Comparison of ENCODE assay signal across 8 cellular contexts in the genomic region with DNA sequence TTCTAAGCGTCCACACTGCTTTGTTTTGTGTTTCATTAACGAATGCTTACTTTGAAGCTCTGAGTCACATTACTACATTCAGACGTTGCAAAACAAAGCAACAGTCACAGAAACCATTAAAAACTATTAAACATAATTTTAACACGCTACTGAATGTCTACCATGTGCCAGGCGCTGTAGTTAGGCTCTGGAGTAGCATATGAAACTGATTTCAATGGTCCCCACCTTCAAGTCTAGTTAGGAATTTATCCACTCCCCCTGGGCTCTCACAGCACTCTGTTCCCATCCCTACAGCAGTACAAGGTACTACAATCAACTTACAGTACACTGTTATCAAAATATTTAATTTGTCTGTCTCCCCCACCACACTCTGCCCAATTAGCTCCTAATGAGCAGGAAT. TPM values are rescaled to one million over a fixed set of nuclear protein-coding genes. Genes with fewer than 3 reads are reported as not detected.
DNase-seq lines count a peak whose midpoint lies in the region; ATAC-seq and TF ChIP-seq lines count a peak whose summit lies in the region.

No MANE protein-coding gene starts in this region.

- DNase-seq in heart right ventricle (no peak), Right ventricle myocardium inferior (ENCODE audit: missing footprints) (no peak), adipocyte (ENCODE audit: low read depth) (peak; percentile 59), kidney tubule cell (ENCODE audit: low spot score) (peak; percentile 29), uterus (no peak), GM20000 (ENCODE audit: low spot score) (no peak), COR-L47 (lab: John Stamatoyannopoulos, UW) (no peak)

- H3K4me1 ChIP-seq in heart right ventricle (peaks cover 0 to 18% (median 13%) of the 10 kb centered on the region in 9 donors), adipocyte (ENCODE audit: control insufficient read depth, insufficient read depth, low read length) (peaks cover 4% of the 10 kb centered on the region), uterus (peaks cover 0 to 5% of the 10 kb centered on the region in 2 donors)

- H3K4me3 ChIP-seq in heart right ventricle = peak overlapping the region; percentile 32 to 93 (median 76)
- H3K4me3 ChIP-seq in adipocyte (ENCODE audit: low read length) = peak overlapping the region; percentile 100
- peak overlapping the region; percentile 68 to 80 for H3K4me3 ChIP-seq in uterus

- TF ChIP-seq CTCF in heart right ventricle (IDR thresholded peaks at IDR 0.05) (no peak), uterus (IDR thresholded peaks at IDR 0.05) (no peak), GM20000 (IDR thresholded peaks at IDR 0.05; ENCODE audit: extremely low read depth, missing control alignments) (no peak)

- H3K36me3 ChIP-seq in heart right ventricle = peaks cover 0 to 37% (median 19%) of the 10 kb centered on the region in 9 donors
- H3K36me3 ChIP-seq in adipocyte (ENCODE audit: control insufficient read depth, insufficient read depth, low read length, severe bottlenecking) = peaks cover 29% of the 10 kb centered on the region
- H3K36me3 ChIP-seq in uterus = no peaks in the 10 kb centered on the region

- peak overlapping the region; percentile 99 for H3K9ac ChIP-seq in adipocyte (ENCODE audit: low read length)

- no peaks in the 10 kb centered on the region for H3K27me3 ChIP-seq in heart right ventricle
- H3K27me3 ChIP-seq in adipocyte (replicated peaks; ENCODE audit: control insufficient read depth, insufficient read depth, low read length) = no peaks in the 10 kb centered on the region
- no peaks in the 10 kb centered on the region for H3K27me3 ChIP-seq in uterus

- H3K9me3 ChIP-seq in heart right ventricle (no peaks in the 10 kb centered on the region), adipocyte (ENCODE audit: control insufficient read depth, low read length) (no peaks in the 10 kb centered on the region), uterus (no peaks in the 10 kb centered on the region)

- ATAC-seq in heart right ventricle (peak in 2 of 8 donors; percentile 4 to 7), Right ventricle myocardium inferior (no peak), GM18520 (IDR thresholded peaks at IDR 0.05; ENCODE audit: unreplicated experiment) (no peak)

- intact Hi-C loops in heart right ventricle (cut with DNase I) (loop anchor here in 3 of 10 donors (1.0 to 5.0 kb wide), 4 partner anchors 20 to 352 kb away; partner anchors contain the start of genes COPRS (in 1 of the 3) and SUZ12 (in 1 of the 3)), Right ventricle myocardium inferior (cut with DNase I) (loop anchor here (2.0 kb wide), 1 partner anchor 42 kb away; the partner anchor contains the start of gene COPRS), uterus (cut with DNase I; ENCODE audit: low total_unique reads) (no loop called here)

- WGBS in heart right ventricle, 2 donors = 9 to 13% methylated on average over 5 of the region's 5 CpGs

- no peak for TF ChIP-seq POLR2A in uterus (IDR thresholded peaks at IDR 0.05)

- H3K27ac ChIP-seq in heart right ventricle (peak overlapping the region in 9 of 10 donors; percentile 3 to 86 (median 69)), uterus (peak overlapping the region in 1 of 2 donors; percentile 76)

RNA-seq across cellular contexts. Expression of gene UTP6, which starts 0.6 kb away (rescaled TPM):
- total RNA-seq in heart right ventricle (10 to 100 TPM; 25.6 to 33.8 (median 29.0) TPM), Right ventricle myocardium inferior (33.5 TPM), uterus (10 to 100 TPM; 18.2 to 68.6 (median 38.4) TPM)
- polyA plus RNA-seq in heart right ventricle = 10 to 100 TPM; 28.9 to 52.5 TPM

RNA-seq across cellular contexts. Expression of gene SUZ12, which starts 35.9 kb away (rescaled TPM):
- total RNA-seq in heart right ventricle (10 to 100 TPM; 11.6 to 15.5 (median 14.3) TPM), Right ventricle myocardium inferior (14.0 TPM), uterus (10 to 100 TPM in 3 of 4 donors, 1 to 10 TPM in 1; 9.7 to 53.9 (median 34.4) TPM)
- 10 to 100 TPM in 1 of 2 donors, 1 to 10 TPM in 1; 5.1 to 10.9 TPM for polyA plus RNA-seq in heart right ventricle

RNA-seq across cellular contexts. Expression of gene COPRS, which starts 41.8 kb away (rescaled TPM):
- total RNA-seq in heart right ventricle (10 to 100 TPM; 41.3 to 64.9 (median 46.1) TPM), Right ventricle myocardium inferior (60.0 TPM), uterus (100 to 1,000 TPM in 1 of 4 donors, 10 to 100 TPM in 3; 36.5 to 114 (median 58.1) TPM)
- polyA plus RNA-seq in heart right ventricle = 10 to 100 TPM; 49.8 to 87.5 TPM

Comparison
In these comparisons a context has a peak if more than half of its experiments do, and no peak if none do; other contexts are left out.
1. DNase-seq: peak in adipocyte (single experiment) and kidney tubule cell (single experiment); none in heart right ventricle (0 of 2), Right ventricle myocardium inferior (single experiment), uterus (0 of 2), GM20000 (single experiment) and COR-L47 (single experiment).
2. Peak in every context shown above with its lines, with median percentiles within 50 percentile points of each other: H3K4me3 ChIP-seq.